1 cellular context compared by ENCODE assay signal in the genomic region with DNA sequence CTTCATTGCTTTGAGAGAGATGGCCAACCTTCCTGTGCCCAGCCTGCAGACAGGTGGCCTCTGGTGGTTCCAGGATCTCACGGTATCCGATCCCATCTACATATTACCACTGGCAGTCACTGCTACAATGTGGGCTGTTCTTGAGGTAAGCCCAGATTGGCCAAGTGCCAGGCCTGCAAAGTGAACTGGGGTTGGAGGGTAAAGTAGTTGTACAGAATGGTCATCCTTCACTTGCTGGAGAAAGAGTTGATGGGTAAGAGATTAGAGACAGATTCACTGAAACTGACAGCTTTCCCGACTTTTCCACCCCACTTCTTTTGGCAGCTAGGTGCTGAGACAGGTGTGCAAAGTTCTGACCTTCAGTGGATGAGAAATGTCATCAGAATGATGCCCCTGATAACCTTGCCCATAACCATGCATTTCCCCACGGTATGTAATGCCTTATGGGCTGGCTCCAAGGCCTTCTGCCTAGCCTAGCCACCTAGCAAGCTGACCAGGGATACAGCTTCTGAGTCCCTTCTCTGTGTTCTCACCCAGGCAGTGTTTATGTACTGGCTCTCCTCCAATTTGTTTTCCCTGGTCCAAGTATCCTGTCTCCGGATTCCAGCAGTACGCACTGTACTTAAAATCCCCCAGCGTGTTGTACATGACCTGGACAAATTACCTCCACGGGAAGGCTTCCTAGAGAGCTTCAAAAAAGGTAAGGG.
A peak's percentile ranks its signal among the peaks of the same experiment; 100 is the strongest.
TF ChIP-seq lines count a peak whose summit lies in the region.

No MANE protein-coding gene starts in this region.

TF ChIP-seq in HepG2, 621 proteins besides CTCF, POLR2A, EP300 and RAD21:
- TF ChIP-seq NFYB (CRISPR knock-in tag; IDR thresholded peaks at IDR 0.05) (0 out of 2 replicates have a peak, but pooled peaks have one; percentile 3), ZBTB20 (CRISPR knock-in tag; IDR thresholded peaks at IDR 0.05; ENCODE audit: borderline replicate concordance, low read depth) (no peak), ZNF879 (CRISPR knock-in tag; IDR thresholded peaks at IDR 0.05) (no peak), TRIM24 (CRISPR knock-in tag; IDR thresholded peaks at IDR 0.05) (no peak), ZNF724P (CRISPR knock-in tag; IDR thresholded peaks at IDR 0.05; ENCODE audit: borderline replicate concordance) (no peak), JUNB (CRISPR knock-in tag; IDR thresholded peaks at IDR 0.05; ENCODE audit: borderline replicate concordance) (no peak), TBP (CRISPR knock-in tag; IDR thresholded peaks at IDR 0.05) (no peak), CEBPG (CRISPR knock-in tag; IDR thresholded peaks at IDR 0.05) (no peak), RBM22 (optimal IDR thresholded peaks at IDR 0.05; ENCODE audit: low read length) (peak; percentile 61), SRSF9 (IDR thresholded peaks at IDR 0.05; ENCODE audit: borderline replicate concordance, insufficient read depth, low read depth, low read length, poor library complexity, severe bottlenecking) (no peak), ZNF567 (CRISPR knock-in tag; IDR thresholded peaks at IDR 0.05; ENCODE audit: borderline replicate concordance) (0 out of 2 replicates have a peak, but pooled peaks have one; percentile 56), KDM4B (CRISPR knock-in tag; IDR thresholded peaks at IDR 0.05) (no peak), NFE2L1 (CRISPR knock-in tag; IDR thresholded peaks at IDR 0.05; ENCODE audit: borderline replicate concordance) (0 out of 2 replicates have a peak, but pooled peaks have one; percentile 55), SMAD1 (CRISPR knock-in tag; IDR thresholded peaks at IDR 0.05; ENCODE audit: borderline replicate concordance, low read depth) (0 out of 2 replicates have a peak, but pooled peaks have one; percentile 81), KLF13 (CRISPR knock-in tag; IDR thresholded peaks at IDR 0.05) (0 out of 2 replicates have a peak, but pooled peaks have one; percentile 57), IRX3 (CRISPR knock-in tag; IDR thresholded peaks at IDR 0.05; ENCODE audit: borderline replicate concordance, low read depth) (no peak), ZNF333 (CRISPR knock-in tag; IDR thresholded peaks at IDR 0.05; ENCODE audit: borderline replicate concordance) (no peak), SMAD9 (CRISPR knock-in tag; IDR thresholded peaks at IDR 0.05) (no peak), NCOA5 (CRISPR knock-in tag; IDR thresholded peaks at IDR 0.05) (no peak), LCORL (IDR thresholded peaks at IDR 0.05) (peak; percentile 57; the same call in 1 of the 2 replicates), LCORL (CRISPR knock-in tag; IDR thresholded peaks at IDR 0.05) (no peak)
- TF ChIP-seq, protein P1, sequence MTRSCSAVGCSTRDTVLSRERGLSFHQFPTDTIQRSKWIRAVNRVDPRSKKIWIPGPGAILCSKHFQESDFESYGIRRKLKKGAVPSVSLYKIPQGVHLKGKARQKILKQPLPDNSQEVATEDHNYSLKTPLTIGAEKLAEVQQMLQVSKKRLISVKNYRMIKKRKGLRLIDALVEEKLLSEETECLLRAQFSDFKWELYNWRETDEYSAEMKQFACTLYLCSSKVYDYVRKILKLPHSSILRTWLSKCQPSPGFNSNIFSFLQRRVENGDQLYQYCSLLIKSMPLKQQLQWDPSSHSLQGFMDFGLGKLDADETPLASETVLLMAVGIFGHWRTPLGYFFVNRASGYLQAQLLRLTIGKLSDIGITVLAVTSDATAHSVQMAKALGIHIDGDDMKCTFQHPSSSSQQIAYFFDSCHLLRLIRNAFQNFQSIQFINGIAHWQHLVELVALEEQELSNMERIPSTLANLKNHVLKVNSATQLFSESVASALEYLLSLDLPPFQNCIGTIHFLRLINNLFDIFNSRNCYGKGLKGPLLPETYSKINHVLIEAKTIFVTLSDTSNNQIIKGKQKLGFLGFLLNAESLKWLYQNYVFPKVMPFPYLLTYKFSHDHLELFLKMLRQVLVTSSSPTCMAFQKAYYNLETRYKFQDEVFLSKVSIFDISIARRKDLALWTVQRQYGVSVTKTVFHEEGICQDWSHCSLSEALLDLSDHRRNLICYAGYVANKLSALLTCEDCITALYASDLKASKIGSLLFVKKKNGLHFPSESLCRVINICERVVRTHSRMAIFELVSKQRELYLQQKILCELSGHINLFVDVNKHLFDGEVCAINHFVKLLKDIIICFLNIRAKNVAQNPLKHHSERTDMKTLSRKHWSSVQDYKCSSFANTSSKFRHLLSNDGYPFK (CRISPR knock-in tag; IDR thresholded peaks at IDR 0.05; ENCODE audit: borderline replicate concordance): no peak
- TF ChIP-seq, protein P2, sequence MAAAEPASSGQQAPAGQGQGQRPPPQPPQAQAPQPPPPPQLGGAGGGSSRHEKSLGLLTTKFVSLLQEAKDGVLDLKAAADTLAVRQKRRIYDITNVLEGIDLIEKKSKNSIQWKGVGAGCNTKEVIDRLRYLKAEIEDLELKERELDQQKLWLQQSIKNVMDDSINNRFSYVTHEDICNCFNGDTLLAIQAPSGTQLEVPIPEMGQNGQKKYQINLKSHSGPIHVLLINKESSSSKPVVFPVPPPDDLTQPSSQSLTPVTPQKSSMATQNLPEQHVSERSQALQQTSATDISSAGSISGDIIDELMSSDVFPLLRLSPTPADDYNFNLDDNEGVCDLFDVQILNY (CRISPR knock-in tag; conservative IDR thresholded peaks at IDR 0.05): no peak
- TF ChIP-seq, protein P3, sequence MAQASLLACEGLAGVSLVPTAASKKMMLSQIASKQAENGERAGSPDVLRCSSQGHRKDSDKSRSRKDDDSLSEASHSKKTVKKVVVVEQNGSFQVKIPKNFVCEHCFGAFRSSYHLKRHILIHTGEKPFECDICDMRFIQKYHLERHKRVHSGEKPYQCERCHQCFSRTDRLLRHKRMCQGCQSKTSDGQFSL (CRISPR knock-in tag; IDR thresholded peaks at IDR 0.05): no peak
- TF ChIP-seq, protein P4, sequence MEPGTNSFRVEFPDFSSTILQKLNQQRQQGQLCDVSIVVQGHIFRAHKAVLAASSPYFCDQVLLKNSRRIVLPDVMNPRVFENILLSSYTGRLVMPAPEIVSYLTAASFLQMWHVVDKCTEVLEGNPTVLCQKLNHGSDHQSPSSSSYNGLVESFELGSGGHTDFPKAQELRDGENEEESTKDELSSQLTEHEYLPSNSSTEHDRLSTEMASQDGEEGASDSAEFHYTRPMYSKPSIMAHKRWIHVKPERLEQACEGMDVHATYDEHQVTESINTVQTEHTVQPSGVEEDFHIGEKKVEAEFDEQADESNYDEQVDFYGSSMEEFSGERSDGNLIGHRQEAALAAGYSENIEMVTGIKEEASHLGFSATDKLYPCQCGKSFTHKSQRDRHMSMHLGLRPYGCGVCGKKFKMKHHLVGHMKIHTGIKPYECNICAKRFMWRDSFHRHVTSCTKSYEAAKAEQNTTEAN (CRISPR knock-in tag; conservative IDR thresholded peaks at IDR 0.05): no peak
- TF ChIP-seq, protein P5, sequence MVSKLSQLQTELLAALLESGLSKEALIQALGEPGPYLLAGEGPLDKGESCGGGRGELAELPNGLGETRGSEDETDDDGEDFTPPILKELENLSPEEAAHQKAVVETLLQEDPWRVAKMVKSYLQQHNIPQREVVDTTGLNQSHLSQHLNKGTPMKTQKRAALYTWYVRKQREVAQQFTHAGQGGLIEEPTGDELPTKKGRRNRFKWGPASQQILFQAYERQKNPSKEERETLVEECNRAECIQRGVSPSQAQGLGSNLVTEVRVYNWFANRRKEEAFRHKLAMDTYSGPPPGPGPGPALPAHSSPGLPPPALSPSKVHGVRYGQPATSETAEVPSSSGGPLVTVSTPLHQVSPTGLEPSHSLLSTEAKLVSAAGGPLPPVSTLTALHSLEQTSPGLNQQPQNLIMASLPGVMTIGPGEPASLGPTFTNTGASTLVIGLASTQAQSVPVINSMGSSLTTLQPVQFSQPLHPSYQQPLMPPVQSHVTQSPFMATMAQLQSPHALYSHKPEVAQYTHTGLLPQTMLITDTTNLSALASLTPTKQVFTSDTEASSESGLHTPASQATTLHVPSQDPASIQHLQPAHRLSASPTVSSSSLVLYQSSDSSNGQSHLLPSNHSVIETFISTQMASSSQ (IDR thresholded peaks at IDR 0.05; ENCODE audit: low read depth): no peak
- TF ChIP-seq, protein P5 (CRISPR knock-in tag; IDR thresholded peaks at IDR 0.05; ENCODE audit: borderline replicate concordance): 0 out of 2 replicates have a peak, but pooled peaks have one; percentile 28
- TF ChIP-seq, protein P6, sequence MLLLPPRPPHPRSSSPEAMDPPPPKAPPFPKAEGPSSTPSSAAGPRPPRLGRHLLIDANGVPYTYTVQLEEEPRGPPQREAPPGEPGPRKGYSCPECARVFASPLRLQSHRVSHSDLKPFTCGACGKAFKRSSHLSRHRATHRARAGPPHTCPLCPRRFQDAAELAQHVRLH (CRISPR knock-in tag; IDR thresholded peaks at IDR 0.05; ENCODE audit: borderline replicate concordance, low read depth): no peak
